Comparison of ENCODE assay signal across 1 cellular context in genomic region chr6:13194852-13195251, GRCh38.
TF ChIP-seq lines count a peak whose summit lies in the region.

No MANE protein-coding gene starts in this region.

TF ChIP-seq in HepG2, 621 proteins besides CTCF, POLR2A, EP300 and RAD21 (continued from another document):
- 0 out of 2 replicates have a peak, but pooled peaks have one; percentile 18 for TF ChIP-seq ARID5B (CRISPR knock-in tag; IDR thresholded peaks at IDR 0.05)
